Comparison of ENCODE assay signal across 1 cellular context in genomic region chr10:16891375-16892313, GRCh38.
TF ChIP-seq lines count a peak whose summit lies in the region.

No MANE protein-coding gene starts in this region.

TF ChIP-seq in K562, 482 proteins besides CTCF, POLR2A, EP300 and RAD21 (continued from another document and continues in another):
- no peak for TF ChIP-seq ID3 (CRISPR knock-in tag; IDR thresholded peaks at IDR 0.05)
- TF ChIP-seq ID3 (tag; IDR thresholded peaks at IDR 0.05): no peak
- peak; percentile 99 for TF ChIP-seq GTF2A2 (tag; IDR thresholded peaks at IDR 0.05)
- TF ChIP-seq TRIM24 (IDR thresholded peaks at IDR 0.05): peak; percentile 24 to 35; a peak in 2 of 4 replicates
- TF ChIP-seq STAT5A (IDR thresholded peaks at IDR 0.05; ENCODE audit: borderline replicate concordance, low read length): peak; percentile 83
- TF ChIP-seq ZNF224 (CRISPR knock-in tag; IDR thresholded peaks at IDR 0.05): no peak
- no peak for TF ChIP-seq GATAD2B (IDR thresholded peaks at IDR 0.05; ENCODE audit: borderline replicate concordance)
- TF ChIP-seq ZFP30 (CRISPR knock-in tag; IDR thresholded peaks at IDR 0.05; ENCODE audit: borderline replicate concordance): peak; percentile 65; the same call in 1 of the 2 replicates
- no peak for TF ChIP-seq MYBL2 (IDR thresholded peaks at IDR 0.05; ENCODE audit: low read depth)
- no peak for TF ChIP-seq MYBL2 (CRISPR knock-in tag; IDR thresholded peaks at IDR 0.05; ENCODE audit: borderline replicate concordance)
- no peak for TF ChIP-seq CTCFL (IDR thresholded peaks at IDR 0.05; ENCODE audit: borderline replicate concordance, insufficient read depth, low read depth, low read length, poor library complexity, severe bottlenecking)
- peak; percentile 46; the same call in 1 of the 2 replicates for TF ChIP-seq ZNF24 (IDR thresholded peaks at IDR 0.05)
- no peak for TF ChIP-seq ZKSCAN3 (CRISPR knock-in tag; IDR thresholded peaks at IDR 0.05)
- no peak; the same call in 1 of the 2 replicates for TF ChIP-seq EGR1 (conservative IDR thresholded peaks at IDR 0.05)
- TF ChIP-seq CBX2 (IDR thresholded peaks at IDR 0.05; ENCODE audit: insufficient read depth, low read length, poor library complexity, severe bottlenecking): no peak
- no peak for TF ChIP-seq TCFL5 (CRISPR knock-in tag; conservative IDR thresholded peaks at IDR 0.05)
- TF ChIP-seq BCOR (IDR thresholded peaks at IDR 0.05): no peak
- TF ChIP-seq MGA (IDR thresholded peaks at IDR 0.05): no peak
- peak; percentile 49 to 75; a peak in 1 of 4 replicates for TF ChIP-seq TBL1XR1 (IDR thresholded peaks at IDR 0.05; ENCODE audit: low read length in 2 of 2)
- no peak for TF ChIP-seq FOXM1 (IDR thresholded peaks at IDR 0.05; ENCODE audit: low read depth)
- no peak for TF ChIP-seq FOXM1 (CRISPR knock-in tag; IDR thresholded peaks at IDR 0.05; ENCODE audit: low read depth)
- no peak for TF ChIP-seq FOXK2 (conservative IDR thresholded peaks at IDR 0.05 in 1 of 2, IDR thresholded peaks at IDR 0.05 in 1 of 2; ENCODE audit: low read depth in 2 of 2)
- no peak for TF ChIP-seq PTTG1 (tag; IDR thresholded peaks at IDR 0.05; ENCODE audit: low read depth)
- TF ChIP-seq GABPA (tag; conservative IDR thresholded peaks at IDR 0.05; ENCODE audit: low read depth): peak; percentile 32; the same call in 1 of the 2 replicates
- no peak for TF ChIP-seq ARID3B (CRISPR knock-in tag; IDR thresholded peaks at IDR 0.05; ENCODE audit: borderline replicate concordance)
- TF ChIP-seq CCNT2 (IDR thresholded peaks at IDR 0.05; ENCODE audit: borderline replicate concordance, extremely low read depth, insufficient read length, low read depth, low read length): peak; percentile 48
- TF ChIP-seq SRSF9 (IDR thresholded peaks at IDR 0.05; ENCODE audit: borderline replicate concordance, low read depth, low read length): no peak
- TF ChIP-seq SRSF7 (optimal IDR thresholded peaks at IDR 0.05; ENCODE audit: low read depth, low read length): no peak
- TF ChIP-seq CBFB (CRISPR knock-in tag; IDR thresholded peaks at IDR 0.05): no peak
- no peak for TF ChIP-seq ZNF274 (IDR thresholded peaks at IDR 0.05; ENCODE audit: borderline replicate concordance, low read depth, low read length)
- no peak for TF ChIP-seq CBX5 (IDR thresholded peaks at IDR 0.05; ENCODE audit: borderline replicate concordance, low read depth)
- TF ChIP-seq FUS (optimal IDR thresholded peaks at IDR 0.05; ENCODE audit: low read depth, low read length): peak; percentile 97
- no peak for TF ChIP-seq ATF1 (CRISPR knock-in tag; IDR thresholded peaks at IDR 0.05)
- peak; percentile 42; the same call in 1 of the 2 replicates for TF ChIP-seq ATF1 (tag; IDR thresholded peaks at IDR 0.05)
- no peak for TF ChIP-seq ARID4B (CRISPR knock-in tag; IDR thresholded peaks at IDR 0.05)
- TF ChIP-seq HDGF (IDR thresholded peaks at IDR 0.05): no peak
- TF ChIP-seq ZNF507 (tag; conservative IDR thresholded peaks at IDR 0.05): no peak
- no peak for TF ChIP-seq ZNF134 (CRISPR knock-in tag; conservative IDR thresholded peaks at IDR 0.05)
- TF ChIP-seq SIN3B (IDR thresholded peaks at IDR 0.05; ENCODE audit: low read depth): no peak
- TF ChIP-seq KLF1 (tag; IDR thresholded peaks at IDR 0.05): no peak
- peak; percentile 99 for TF ChIP-seq THRB (CRISPR knock-in tag; conservative IDR thresholded peaks at IDR 0.05)
- TF ChIP-seq MED1 (CRISPR knock-in tag; IDR thresholded peaks at IDR 0.05; ENCODE audit: borderline replicate concordance): no peak
- no peak for TF ChIP-seq STAT5B (CRISPR knock-in tag; IDR thresholded peaks at IDR 0.05)
